25 cellular contexts compared by ENCODE assay signal in the genomic region with DNA sequence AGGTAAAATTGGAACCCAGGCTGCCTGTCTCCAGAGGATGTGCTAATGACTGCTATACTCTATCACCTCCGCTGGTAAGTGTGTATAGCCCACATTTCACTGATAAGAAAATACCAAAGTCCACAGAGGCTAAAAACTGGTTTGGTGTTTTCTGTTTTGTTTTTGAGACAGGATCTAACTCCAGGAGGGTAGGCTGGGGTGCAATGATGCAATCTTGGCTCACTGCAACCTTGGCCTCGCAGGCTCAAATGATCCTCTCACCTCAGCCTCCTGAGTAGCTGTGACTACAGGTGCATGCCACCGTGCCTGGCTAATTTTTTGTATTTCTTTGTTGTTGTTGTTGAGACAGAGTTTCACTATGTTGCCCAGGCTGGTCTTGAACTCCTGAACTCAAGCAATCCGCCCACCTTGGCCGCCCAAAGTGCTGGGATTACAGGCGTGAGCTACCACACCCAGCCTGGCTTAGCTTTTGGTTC.
"Had no signal": no experiment of that assay in that cellular context is flagged by ENCODE, and none has a peak within 500 bp of the region (broad histone marks: within the 10 kb centered on the region; RNA-seq: fewer than 3 reads in every experiment).

No MANE protein-coding gene starts in this region.

- H3K4me2 ChIP-seq: neural progenitor cell, smooth muscle cell had no signal

- DNase-seq: heart left ventricle; islet precursor cell; left lung; mesendoderm; midbrain; naive thymus-derived CD8-positive, alpha-beta T cell; nephron progenitor cell; occipital lobe; sigmoid colon; stimulated activated CD4-positive, alpha-beta T cell treated with anti-CD3 and anti-CD28 coated beads, Interleukin-1b, Interleukin-23, amount 100 ng/mL, for 48 hours; stimulated activated CD4-positive, alpha-beta T cell treated with anti-CD3 and anti-CD28 coated beads, Interleukin-2, amount 100 ng/mL, for 48 hours; stimulated activated CD4-positive, alpha-beta T cell treated with anti-CD3 and anti-CD28 coated beads, Interleukin-4, amount 100 ng/mL, for 4 hours; stimulated activated CD8-positive, alpha-beta memory T cell treated with anti-CD3 and anti-CD28 coated beads, Interleukin-4, amount 100 ng/mL, for 48 hours; stimulated activated naive CD4-positive, alpha-beta T cell treated with Interleukin-2 at 50 U/mL for 16 hours; stimulated activated naive CD8-positive, alpha-beta T cell treated with anti-CD3 and anti-CD28 coated beads, Interleukin-15, amount 100 ng/mL, for 72 hours; substantia nigra; upper lobe of left lung had no signal

- H3K4me3 ChIP-seq: heart left ventricle, left lung, lung, neural progenitor cell, right atrium auricular region, sigmoid colon, smooth muscle cell, tibial nerve, upper lobe of left lung, vagina had no signal

- H2AFZ ChIP-seq: neural progenitor cell had no signal

- H3K36me3 ChIP-seq: heart left ventricle, left lung, neural progenitor cell, neutrophil, right atrium auricular region, sigmoid colon, upper lobe of left lung, vagina had no signal

- H3K9me3 ChIP-seq: heart left ventricle, left lung, neutrophil, right atrium auricular region, sigmoid colon, tibial nerve, upper lobe of left lung, vagina had no signal

- H3K27me3 ChIP-seq: heart left ventricle, left lung, neural progenitor cell, neutrophil, right atrium auricular region, sigmoid colon, tibial nerve, upper lobe of left lung, vagina had no signal

- H3K27ac ChIP-seq: heart left ventricle, left lung, neural progenitor cell, neutrophil, right atrium auricular region, sigmoid colon, tibial nerve, upper lobe of left lung, vagina had no signal

- H3K9ac ChIP-seq: neural progenitor cell had no signal

- H3K4me1 ChIP-seq: left lung, upper lobe of left lung, vagina had no signal

- ATAC-seq: heart left ventricle; left lung; naive thymus-derived CD8-positive, alpha-beta T cell; stimulated activated memory B cell treated with anti-CD40 and anti-IgM and Interleukin-4, amounts not matched to agents 10 μg/mL and 1 μg/mL and 100 μg/mL, for 72 hours; stimulated activated naive CD8-positive, alpha-beta T cell treated with anti-CD3 and anti-CD28 coated beads, Interleukin-15, amount 100 ng/mL, for 72 hours had no signal
